19 cellular contexts compared by ENCODE assay signal in the genomic region with DNA sequence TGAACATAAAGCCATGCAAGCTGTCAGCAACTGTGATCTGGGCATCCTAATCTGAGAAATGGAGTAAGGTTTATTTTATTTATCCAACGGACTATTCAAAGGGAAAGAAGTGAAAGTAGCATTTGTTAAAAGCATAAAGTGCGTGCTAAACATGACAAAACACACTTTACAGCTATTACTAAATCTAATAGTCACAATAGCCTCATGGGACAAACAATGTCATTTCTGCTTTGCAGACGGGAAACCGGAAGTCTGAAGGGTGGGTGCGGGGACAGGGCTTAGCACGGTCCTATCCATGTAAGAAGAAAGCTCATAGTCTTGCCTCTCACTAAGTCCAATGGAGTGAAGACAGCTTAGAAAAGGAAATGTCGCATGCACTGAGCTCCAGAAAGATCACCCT.
DNase-seq lines count a peak whose midpoint lies in the region; ATAC-seq, FAIRE-seq and TF ChIP-seq lines count a peak whose summit lies in the region.
"Had no signal": no experiment of that assay in that cellular context is flagged by ENCODE, and none has a peak within 500 bp of the region (broad histone marks: within the 10 kb centered on the region; RNA-seq: fewer than 3 reads in every experiment).

No MANE protein-coding gene starts in this region.

- H3K4me2 ChIP-seq in GM23248 (ENCODE audit: unreplicated experiment) (peak overlapping the region; percentile 86), astrocyte (ENCODE audit: low read length) (peak overlapping the region; percentile 67)

- H3K27me3 ChIP-seq in GM23248 (replicated peaks; ENCODE audit: insufficient read depth) (no peaks in the 10 kb centered on the region), astrocyte (ENCODE audit: insufficient read depth, low read length) (no peaks in the 10 kb centered on the region)
- H3K27me3 ChIP-seq: BE2C, ovary, right lobe of liver had no signal

- H3K9me3 ChIP-seq in GM23248 (ENCODE audit: low read depth) (no peaks in the 10 kb centered on the region), astrocyte (ENCODE audit: insufficient read depth, low read depth, low read length) (no peaks in the 10 kb centered on the region)
- H3K9me3 ChIP-seq: BE2C, ovary, right lobe of liver had no signal

- H3K79me2 ChIP-seq in GM23248 (ENCODE audit: insufficient read depth) (no peaks in the 10 kb centered on the region), astrocyte (ENCODE audit: insufficient read depth, low read length) (no peaks in the 10 kb centered on the region)

- H4K20me1 ChIP-seq in GM23248 (ENCODE audit: insufficient read depth) (no peaks in the 10 kb centered on the region), astrocyte (ENCODE audit: insufficient read depth, low read length) (no peaks in the 10 kb centered on the region)

- H3K9me3 Mint-ChIP-seq in astrocyte (ENCODE audit: unreplicated experiment) (no peaks in the 10 kb centered on the region), nephron (no peaks in the 10 kb centered on the region)
- H3K9me3 Mint-ChIP-seq: activated B cell treated with CpG ODN at 0.5 μM for 24 hours had no signal

- in situ Hi-C loops in GM23248 (cut with MboI) = no loop called here

- H3K27me3 Mint-ChIP-seq in astrocyte (ENCODE audit: low read depth, unreplicated experiment) = no peaks in the 10 kb centered on the region
- no peaks in the 10 kb centered on the region for H3K27me3 Mint-ChIP-seq in nephron (ENCODE audit: low read depth)
- H3K27me3 Mint-ChIP-seq: activated B cell treated with CpG ODN at 0.5 μM for 24 hours had no signal

- WGBS in GM23248 (ENCODE audit: low coverage in 1 of 2, low lambda C conversion rate in 2 of 2, missing lambda C conversion rate in 2 of 2), 2 experiments = 17% methylated on average over 7 of the region's 7 CpGs

- H3K36me3 Mint-ChIP-seq in astrocyte (ENCODE audit: low read depth, unreplicated experiment) = no peaks in the 10 kb centered on the region
- H3K36me3 Mint-ChIP-seq in nephron (ENCODE audit: low read depth) = no peaks in the 10 kb centered on the region

- no peak overlapping the region for H3K4me3 Mint-ChIP-seq in astrocyte (ENCODE audit: unreplicated experiment)
- H3K4me3 Mint-ChIP-seq in nephron = peak overlapping the region in 2 of 3 experiments; percentile 0 to 4
- H3K4me3 Mint-ChIP-seq: activated B cell treated with CpG ODN at 0.5 μM for 24 hours had no signal

- H3K36me3 ChIP-seq in GM23248 (ENCODE audit: low read depth) (no peaks in the 10 kb centered on the region), astrocyte (ENCODE audit: insufficient read depth, low read length) (no peaks in the 10 kb centered on the region)
- H3K36me3 ChIP-seq: BE2C, ovary, right lobe of liver had no signal

- H3K4me1 ChIP-seq in GM23248 (ENCODE audit: insufficient read depth) = peaks cover 24% of the 10 kb centered on the region
- peaks cover 23% of the 10 kb centered on the region for H3K4me1 ChIP-seq in astrocyte (ENCODE audit: insufficient read depth, low read length)
- H3K4me1 ChIP-seq: BE2C, right lobe of liver had no signal

- H3K4me1 Mint-ChIP-seq in astrocyte (ENCODE audit: low read depth, unreplicated experiment) (peaks cover 29% of the 10 kb centered on the region), nephron (peaks cover 51% of the 10 kb centered on the region)
- H3K4me1 Mint-ChIP-seq: activated B cell treated with CpG ODN at 0.5 μM for 24 hours had no signal

- no peaks in the 10 kb centered on the region for H3K9me2 ChIP-seq in GM23248 (ENCODE audit: insufficient read depth)

- H2AFZ ChIP-seq in GM23248 = peak overlapping the region; percentile 61
- no peak overlapping the region for H2AFZ ChIP-seq in astrocyte (ENCODE audit: low read depth, low read length)

- no peak for TF ChIP-seq CTCF in AG10803 (conservative IDR thresholded peaks at IDR 0.05; ENCODE audit: low read length)
- TF ChIP-seq CTCF in astrocyte (IDR thresholded peaks at IDR 0.05; ENCODE audit: insufficient read depth, low read depth, low read length) = no peak
- TF ChIP-seq CTCF in nephron (IDR thresholded peaks at IDR 0.05; ENCODE audit: unreplicated experiment in 3 of 3) = no peak

- no peak for FAIRE-seq in astrocyte (lab: Jason Lieb, UNC)
- FAIRE-seq: bronchial epithelial cell had no signal

- peak; percentile 69 for DNase-seq in AG10803 (ENCODE audit: low read depth)
- DNase-seq in GM23248 = peak; percentile 64
- DNase-seq in astrocyte (ENCODE audit: low read depth) = peak; percentile 20
- DNase-seq in Ammon's horn (ENCODE audit: low spot score) = no peak
- no peak for DNase-seq in activated CD4-positive, alpha-beta T cell treated with anti-CD3 and anti-CD28 coated beads for 4 hours
- no peak for DNase-seq in medulla oblongata (ENCODE audit: extremely low spot score)
- DNase-seq: activated B cell treated with CpG ODN at 0.5 μM for 24 hours; BE2C; erythroblast; NCI-H1694 treated with DMSO at 0.1 percent for 48 hours; NCI-H446; ovary; right lobe of liver; SIG-M5; stimulated activated CD4-positive, alpha-beta T cell treated with anti-CD3 and anti-CD28 coated beads, Interleukin-2, amount 100 ng/mL, for 24 hours had no signal

- H3K27ac ChIP-seq in GM23248 (peak overlapping the region; percentile 83), astrocyte (ENCODE audit: low read depth, low read length) (peak overlapping the region; percentile 86)
- H3K27ac ChIP-seq: ovary, right lobe of liver had no signal

- H3K9ac ChIP-seq in GM23248 = peak overlapping the region; percentile 69
- H3K9ac ChIP-seq in astrocyte (ENCODE audit: low read length) = peak overlapping the region; percentile 64

- H3K27ac Mint-ChIP-seq in astrocyte (ENCODE audit: unreplicated experiment) (peak overlapping the region; percentile 68), nephron (peak overlapping the region; percentile 52 to 75 (median 54))
- H3K27ac Mint-ChIP-seq: activated B cell treated with CpG ODN at 0.5 μM for 24 hours; activated naive CD4-positive, alpha-beta T cell treated with anti-CD3 and anti-CD28 coated beads, Interleukin-2, amount 50 U/mL, for 72 hours had no signal

- ATAC-seq in HG03378 (IDR thresholded peaks at IDR 0.05; ENCODE audit: unreplicated experiment) = no peak
- ATAC-seq: activated naive CD4-positive, alpha-beta T cell treated with anti-CD3 and anti-CD28 coated beads, Interleukin-2, amount 50 U/mL, for 72 hours; right lobe of liver had no signal

- peaks cover 12% of the 10 kb centered on the region for H3F3A ChIP-seq in GM23248 (ENCODE audit: insufficient read depth)

- H3K4me3 ChIP-seq in AG10803 (ENCODE audit: low read length) (peak overlapping the region; percentile 52), GM23248 (peak overlapping the region; percentile 68), astrocyte (ENCODE audit: insufficient read depth, low read depth, low read length) (no peak overlapping the region)
- H3K4me3 ChIP-seq: ovary, right lobe of liver had no signal

Comparison
In these comparisons a context has a peak if more than half of its experiments do, and no peak if none do; other contexts are left out.
1. DNase-seq: peak in AG10803 (single experiment), GM23248 (single experiment) and astrocyte (single experiment); none in Ammon's horn (single experiment), activated CD4-positive, alpha-beta T cell treated with anti-CD3 and anti-CD28 coated beads for 4 hours (0 of 2) and medulla oblongata (single experiment).